Comparison of ENCODE assay signal across 8 cellular contexts in genomic region chrX:71659959-71660358, GRCh38. TPM values are rescaled to one million over a fixed set of nuclear protein-coding genes. Genes with fewer than 3 reads are reported as not detected.
"Had no signal": no experiment of that assay in that cellular context is flagged by ENCODE, and none has a peak within 500 bp of the region (broad histone marks: within the 10 kb centered on the region; RNA-seq: fewer than 3 reads in every experiment).

No MANE protein-coding gene starts in this region.

- H2AFZ ChIP-seq: GM23338 had no signal

- H3K4me2 ChIP-seq: GM23338 had no signal

- ATAC-seq: GM23338 had no signal

- H3K4me3 ChIP-seq: GM23338 had no signal

- DNase-seq: H9, HCEC 1CT, KBM-7 had no signal

- H3K27ac ChIP-seq: HL-60 had no signal

RNA-seq across cellular contexts. Expression of gene CXCR3, which starts 41.6 kb away (rescaled TPM):
- total RNA-seq: GM23338, H1, H9, HT1080 had no signal
- polyA plus RNA-seq: GM23338, H1 had no signal

RNA-seq across cellular contexts. Expression of gene CXorf49, which starts 58.1 kb away (rescaled TPM):
- total RNA-seq: GM23338, H1, H9, HT1080 had no signal
- polyA plus RNA-seq: GM23338, H1, IgD-negative memory B cell had no signal
